Comparison of ENCODE assay signal across 1 cellular context in the genomic region with DNA sequence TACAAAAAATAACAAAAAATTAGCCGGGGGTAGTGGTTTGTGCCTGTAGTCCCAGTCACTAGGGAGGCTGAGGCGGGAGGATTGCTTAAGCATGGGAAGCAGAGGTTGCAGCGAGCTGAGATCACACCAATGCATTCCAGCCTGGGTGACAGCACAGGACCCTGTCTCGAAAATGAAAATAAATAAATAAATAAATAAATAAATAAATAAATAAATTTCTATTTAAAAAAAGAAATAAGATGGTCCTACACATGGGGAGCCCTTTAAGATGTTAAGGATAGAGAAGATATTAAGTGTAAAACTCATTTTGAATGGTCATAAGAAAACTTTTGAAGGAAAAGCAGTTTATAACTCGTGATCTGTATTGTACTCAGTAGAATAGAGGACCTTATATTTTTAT.
TF ChIP-seq lines count a peak whose summit lies in the region.

No MANE protein-coding gene starts in this region.

TF ChIP-seq in HEK293, 187 proteins besides CTCF, POLR2A, EP300 and RAD21 (continued from another document):
- TF ChIP-seq, protein P1, sequence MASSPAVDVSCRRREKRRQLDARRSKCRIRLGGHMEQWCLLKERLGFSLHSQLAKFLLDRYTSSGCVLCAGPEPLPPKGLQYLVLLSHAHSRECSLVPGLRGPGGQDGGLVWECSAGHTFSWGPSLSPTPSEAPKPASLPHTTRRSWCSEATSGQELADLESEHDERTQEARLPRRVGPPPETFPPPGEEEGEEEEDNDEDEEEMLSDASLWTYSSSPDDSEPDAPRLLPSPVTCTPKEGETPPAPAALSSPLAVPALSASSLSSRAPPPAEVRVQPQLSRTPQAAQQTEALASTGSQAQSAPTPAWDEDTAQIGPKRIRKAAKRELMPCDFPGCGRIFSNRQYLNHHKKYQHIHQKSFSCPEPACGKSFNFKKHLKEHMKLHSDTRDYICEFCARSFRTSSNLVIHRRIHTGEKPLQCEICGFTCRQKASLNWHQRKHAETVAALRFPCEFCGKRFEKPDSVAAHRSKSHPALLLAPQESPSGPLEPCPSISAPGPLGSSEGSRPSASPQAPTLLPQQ (tag by site-specific recombination; IDR thresholded peaks at IDR 0.05) = no peak
- TF ChIP-seq, protein P2, sequence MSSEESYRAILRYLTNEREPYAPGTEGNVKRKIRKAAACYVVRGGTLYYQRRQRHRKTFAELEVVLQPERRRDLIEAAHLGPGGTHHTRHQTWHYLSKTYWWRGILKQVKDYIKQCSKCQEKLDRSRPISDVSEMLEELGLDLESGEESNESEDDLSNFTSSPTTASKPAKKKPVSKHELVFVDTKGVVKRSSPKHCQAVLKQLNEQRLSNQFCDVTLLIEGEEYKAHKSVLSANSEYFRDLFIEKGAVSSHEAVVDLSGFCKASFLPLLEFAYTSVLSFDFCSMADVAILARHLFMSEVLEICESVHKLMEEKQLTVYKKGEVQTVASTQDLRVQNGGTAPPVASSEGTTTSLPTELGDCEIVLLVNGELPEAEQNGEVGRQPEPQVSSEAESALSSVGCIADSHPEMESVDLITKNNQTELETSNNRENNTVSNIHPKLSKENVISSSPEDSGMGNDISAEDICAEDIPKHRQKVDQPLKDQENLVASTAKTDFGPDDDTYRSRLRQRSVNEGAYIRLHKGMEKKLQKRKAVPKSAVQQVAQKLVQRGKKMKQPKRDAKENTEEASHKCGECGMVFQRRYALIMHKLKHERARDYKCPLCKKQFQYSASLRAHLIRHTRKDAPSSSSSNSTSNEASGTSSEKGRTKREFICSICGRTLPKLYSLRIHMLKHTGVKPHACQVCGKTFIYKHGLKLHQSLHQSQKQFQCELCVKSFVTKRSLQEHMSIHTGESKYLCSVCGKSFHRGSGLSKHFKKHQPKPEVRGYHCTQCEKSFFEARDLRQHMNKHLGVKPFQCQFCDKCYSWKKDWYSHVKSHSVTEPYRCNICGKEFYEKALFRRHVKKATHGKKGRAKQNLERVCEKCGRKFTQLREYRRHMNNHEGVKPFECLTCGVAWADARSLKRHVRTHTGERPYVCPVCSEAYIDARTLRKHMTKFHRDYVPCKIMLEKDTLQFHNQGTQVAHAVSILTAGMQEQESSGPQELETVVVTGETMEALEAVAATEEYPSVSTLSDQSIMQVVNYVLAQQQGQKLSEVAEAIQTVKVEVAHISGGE (tag by site-specific recombination; conservative IDR thresholded peaks at IDR 0.05; ENCODE audit: low read depth) = peak; percentile 41
- TF ChIP-seq ZNF629 (tag by site-specific recombination; IDR thresholded peaks at IDR 0.05) (no peak), ZNF701 (tag by site-specific recombination; IDR thresholded peaks at IDR 0.05) (no peak), HOXA7 (CRISPR knock-in tag; IDR thresholded peaks at IDR 0.05; ENCODE audit: borderline replicate concordance) (no peak), ZEB2 (tag by site-specific recombination; IDR thresholded peaks at IDR 0.05) (no peak), ZNF274 (IDR thresholded peaks at IDR 0.05; ENCODE audit: low read length) (no peak), ZNF274 (tag by site-specific recombination; IDR thresholded peaks at IDR 0.05; ENCODE audit: borderline replicate concordance) (no peak), SALL2 (tag by site-specific recombination; IDR thresholded peaks at IDR 0.05; ENCODE audit: borderline replicate concordance) (no peak), KLF1 (tag by site-specific recombination; IDR thresholded peaks at IDR 0.05) (no peak), ZNF394 (tag by site-specific recombination; IDR thresholded peaks at IDR 0.05; ENCODE audit: borderline replicate concordance) (peak; percentile 69; the same call in 1 of the 2 replicates), ZNF426 (tag by site-specific recombination; IDR thresholded peaks at IDR 0.05) (peak; percentile 52), ZNF140 (tag by site-specific recombination; IDR thresholded peaks at IDR 0.05) (peak; percentile 15; the same call in 1 of the 2 replicates), ZNF623 (tag by site-specific recombination; IDR thresholded peaks at IDR 0.05) (peak; percentile 40; the same call in 1 of the 2 replicates), TCF7L2 (IDR thresholded peaks at IDR 0.05; ENCODE audit: borderline replicate concordance, low read depth, low read length) (no peak), ZNF776 (tag by site-specific recombination; IDR thresholded peaks at IDR 0.05; ENCODE audit: borderline replicate concordance) (no peak), OSR2 (tag by site-specific recombination; IDR thresholded peaks at IDR 0.05) (no peak), ZNF23 (tag by site-specific recombination; IDR thresholded peaks at IDR 0.05; ENCODE audit: borderline replicate concordance) (no peak), ZNF555 (tag by site-specific recombination; conservative IDR thresholded peaks at IDR 0.05) (peak; percentile 36), ZNF558 (tag by site-specific recombination; IDR thresholded peaks at IDR 0.05) (0 out of 2 replicates have a peak, but pooled peaks have one; percentile 23), BCL11B (tag by site-specific recombination; IDR thresholded peaks at IDR 0.05; ENCODE audit: low read depth) (no peak)
- TF ChIP-seq, protein P3, sequence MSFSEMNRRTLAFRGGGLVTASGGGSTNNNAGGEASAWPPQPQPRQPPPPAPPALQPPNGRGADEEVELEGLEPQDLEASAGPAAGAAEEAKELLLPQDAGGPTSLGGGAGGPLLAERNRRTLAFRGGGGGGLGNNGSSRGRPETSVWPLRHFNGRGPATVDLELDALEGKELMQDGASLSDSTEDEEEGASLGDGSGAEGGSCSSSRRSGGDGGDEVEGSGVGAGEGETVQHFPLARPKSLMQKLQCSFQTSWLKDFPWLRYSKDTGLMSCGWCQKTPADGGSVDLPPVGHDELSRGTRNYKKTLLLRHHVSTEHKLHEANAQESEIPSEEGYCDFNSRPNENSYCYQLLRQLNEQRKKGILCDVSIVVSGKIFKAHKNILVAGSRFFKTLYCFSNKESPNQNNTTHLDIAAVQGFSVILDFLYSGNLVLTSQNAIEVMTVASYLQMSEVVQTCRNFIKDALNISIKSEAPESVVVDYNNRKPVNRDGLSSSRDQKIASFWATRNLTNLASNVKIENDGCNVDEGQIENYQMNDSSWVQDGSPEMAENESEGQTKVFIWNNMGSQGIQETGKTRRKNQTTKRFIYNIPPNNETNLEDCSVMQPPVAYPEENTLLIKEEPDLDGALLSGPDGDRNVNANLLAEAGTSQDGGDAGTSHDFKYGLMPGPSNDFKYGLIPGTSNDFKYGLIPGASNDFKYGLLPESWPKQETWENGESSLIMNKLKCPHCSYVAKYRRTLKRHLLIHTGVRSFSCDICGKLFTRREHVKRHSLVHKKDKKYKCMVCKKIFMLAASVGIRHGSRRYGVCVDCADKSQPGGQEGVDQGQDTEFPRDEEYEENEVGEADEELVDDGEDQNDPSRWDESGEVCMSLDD (tag by site-specific recombination; IDR thresholded peaks at IDR 0.05) = no peak
- TF ChIP-seq, protein P4, sequence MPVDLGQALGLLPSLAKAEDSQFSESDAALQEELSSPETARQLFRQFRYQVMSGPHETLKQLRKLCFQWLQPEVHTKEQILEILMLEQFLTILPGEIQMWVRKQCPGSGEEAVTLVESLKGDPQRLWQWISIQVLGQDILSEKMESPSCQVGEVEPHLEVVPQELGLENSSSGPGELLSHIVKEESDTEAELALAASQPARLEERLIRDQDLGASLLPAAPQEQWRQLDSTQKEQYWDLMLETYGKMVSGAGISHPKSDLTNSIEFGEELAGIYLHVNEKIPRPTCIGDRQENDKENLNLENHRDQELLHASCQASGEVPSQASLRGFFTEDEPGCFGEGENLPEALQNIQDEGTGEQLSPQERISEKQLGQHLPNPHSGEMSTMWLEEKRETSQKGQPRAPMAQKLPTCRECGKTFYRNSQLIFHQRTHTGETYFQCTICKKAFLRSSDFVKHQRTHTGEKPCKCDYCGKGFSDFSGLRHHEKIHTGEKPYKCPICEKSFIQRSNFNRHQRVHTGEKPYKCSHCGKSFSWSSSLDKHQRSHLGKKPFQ (tag by site-specific recombination; IDR thresholded peaks at IDR 0.05) = no peak
- TF ChIP-seq, protein P5, sequence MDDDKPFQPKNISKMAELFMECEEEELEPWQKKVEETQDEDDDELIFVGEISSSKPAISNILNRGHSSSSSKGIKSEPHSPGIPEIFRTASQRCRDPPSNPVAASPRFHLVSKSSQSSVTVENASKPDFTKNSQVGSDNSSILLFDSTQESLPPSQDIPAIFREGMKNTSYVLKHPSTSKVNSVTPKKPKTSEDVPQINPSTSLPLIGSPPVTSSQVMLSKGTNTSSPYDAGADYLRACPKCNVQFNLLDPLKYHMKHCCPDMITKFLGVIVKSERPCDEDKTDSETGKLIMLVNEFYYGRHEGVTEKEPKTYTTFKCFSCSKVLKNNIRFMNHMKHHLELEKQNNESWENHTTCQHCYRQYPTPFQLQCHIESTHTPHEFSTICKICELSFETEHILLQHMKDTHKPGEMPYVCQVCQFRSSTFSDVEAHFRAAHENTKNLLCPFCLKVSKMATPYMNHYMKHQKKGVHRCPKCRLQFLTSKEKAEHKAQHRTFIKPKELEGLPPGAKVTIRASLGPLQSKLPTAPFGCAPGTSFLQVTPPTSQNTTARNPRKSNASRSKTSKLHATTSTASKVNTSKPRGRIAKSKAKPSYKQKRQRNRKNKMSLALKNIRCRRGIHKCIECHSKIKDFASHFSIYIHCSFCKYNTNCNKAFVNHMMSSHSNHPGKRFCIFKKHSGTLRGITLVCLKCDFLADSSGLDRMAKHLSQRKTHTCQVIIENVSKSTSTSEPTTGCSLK (tag by site-specific recombination; IDR thresholded peaks at IDR 0.05) = no peak
- TF ChIP-seq, protein P6, sequence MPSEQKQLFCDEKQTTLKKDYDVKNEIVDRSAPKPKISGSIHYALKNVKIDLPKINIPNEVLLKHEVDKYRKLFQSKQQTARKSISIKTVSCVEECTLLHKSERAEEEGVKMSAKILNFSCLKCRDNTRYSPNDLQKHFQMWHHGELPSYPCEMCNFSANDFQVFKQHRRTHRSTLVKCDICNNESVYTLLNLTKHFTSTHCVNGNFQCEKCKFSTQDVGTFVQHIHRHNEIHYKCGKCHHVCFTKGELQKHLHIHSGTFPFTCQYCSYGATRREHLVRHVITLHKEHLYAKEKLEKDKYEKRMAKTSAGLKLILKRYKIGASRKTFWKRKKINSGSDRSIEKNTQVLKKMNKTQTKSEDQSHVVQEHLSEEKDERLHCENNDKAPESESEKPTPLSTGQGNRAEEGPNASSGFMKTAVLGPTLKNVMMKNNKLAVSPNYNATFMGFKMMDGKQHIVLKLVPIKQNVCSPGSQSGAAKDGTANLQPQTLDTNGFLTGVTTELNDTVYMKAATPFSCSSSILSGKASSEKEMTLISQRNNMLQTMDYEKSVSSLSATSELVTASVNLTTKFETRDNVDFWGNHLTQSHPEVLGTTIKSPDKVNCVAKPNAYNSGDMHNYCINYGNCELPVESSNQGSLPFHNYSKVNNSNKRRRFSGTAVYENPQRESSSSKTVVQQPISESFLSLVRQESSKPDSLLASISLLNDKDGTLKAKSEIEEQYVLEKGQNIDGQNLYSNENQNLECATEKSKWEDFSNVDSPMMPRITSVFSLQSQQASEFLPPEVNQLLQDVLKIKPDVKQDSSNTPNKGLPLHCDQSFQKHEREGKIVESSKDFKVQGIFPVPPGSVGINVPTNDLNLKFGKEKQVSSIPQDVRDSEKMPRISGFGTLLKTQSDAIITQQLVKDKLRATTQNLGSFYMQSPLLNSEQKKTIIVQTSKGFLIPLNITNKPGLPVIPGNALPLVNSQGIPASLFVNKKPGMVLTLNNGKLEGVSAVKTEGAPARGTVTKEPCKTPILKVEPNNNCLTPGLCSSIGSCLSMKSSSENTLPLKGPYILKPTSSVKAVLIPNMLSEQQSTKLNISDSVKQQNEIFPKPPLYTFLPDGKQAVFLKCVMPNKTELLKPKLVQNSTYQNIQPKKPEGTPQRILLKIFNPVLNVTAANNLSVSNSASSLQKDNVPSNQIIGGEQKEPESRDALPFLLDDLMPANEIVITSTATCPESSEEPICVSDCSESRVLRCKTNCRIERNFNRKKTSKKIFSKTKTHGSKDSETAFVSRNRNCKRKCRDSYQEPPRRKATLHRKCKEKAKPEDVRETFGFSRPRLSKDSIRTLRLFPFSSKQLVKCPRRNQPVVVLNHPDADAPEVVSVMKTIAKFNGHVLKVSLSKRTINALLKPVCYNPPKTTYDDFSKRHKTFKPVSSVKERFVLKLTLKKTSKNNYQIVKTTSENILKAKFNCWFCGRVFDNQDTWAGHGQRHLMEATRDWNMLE (tag by site-specific recombination; conservative IDR thresholded peaks at IDR 0.05; ENCODE audit: low read depth) = peak; percentile 61
